In genomic region chr5:24059716-24060115, GRCh38 we compare ENCODE assay signal across 9 cellular contexts.
"Had no signal": no experiment of that assay in that cellular context is flagged by ENCODE, and none has a peak within 500 bp of the region (broad histone marks: within the 10 kb centered on the region; RNA-seq: fewer than 3 reads in every experiment).

No MANE protein-coding gene starts in this region.

- H3K9me3 ChIP-seq: HAP-1 had no signal

- H3K4me1 ChIP-seq: HAP-1 had no signal

- H3K27ac ChIP-seq: HL-60, KMS-11 had no signal

- H3K36me3 ChIP-seq: HAP-1 had no signal

- FAIRE-seq: H1 had no signal

- H3K4me3 ChIP-seq: GM23338, HAP-1 had no signal

- DNase-seq: H7, HFFc6, KBM-7 had no signal

- ATAC-seq: GM23338, HCT116 had no signal
